ENCODE assay signal across 23 cellular contexts in genomic region chr3:100869787-100870186, GRCh38.
A peak's percentile ranks its signal among the peaks of the same experiment; 100 is the strongest.
DNase-seq lines count a peak whose midpoint lies in the region; ATAC-seq and TF ChIP-seq lines count a peak whose summit lies in the region.
"Had no signal": no experiment of that assay in that cellular context is flagged by ENCODE, and none has a peak within 500 bp of the region (broad histone marks: within the 10 kb centered on the region; RNA-seq: fewer than 3 reads in every experiment).

No MANE protein-coding gene starts in this region.

- no peaks in the 10 kb centered on the region for H3K27me3 ChIP-seq in aorta (ENCODE audit: control insufficient read depth in 1 of 2, insufficient read depth in 2 of 2, low read length in 1 of 2)
- no peaks in the 10 kb centered on the region for H3K27me3 ChIP-seq in testis

- H3K4me3 ChIP-seq in choroid plexus epithelial cell (ENCODE audit: low read depth, low read length) (no peak overlapping the region), aorta (ENCODE audit: low read length in 2 of 2) (no peak overlapping the region), testis (no peak overlapping the region)
- H3K4me3 ChIP-seq: prostate gland had no signal

- no peaks in the 10 kb centered on the region for H3K9me3 ChIP-seq in aorta (ENCODE audit: control insufficient read depth, low read length)
- no peaks in the 10 kb centered on the region for H3K9me3 ChIP-seq in testis
- H3K9me3 ChIP-seq: prostate gland had no signal

- no peaks in the 10 kb centered on the region for H3K36me3 ChIP-seq in aorta (ENCODE audit: control insufficient read depth in 1 of 2, insufficient read depth in 2 of 2, low read length in 1 of 2)
- H3K36me3 ChIP-seq in testis (ENCODE audit: low read depth, missing control alignments) = no peaks in the 10 kb centered on the region
- H3K36me3 ChIP-seq: prostate gland had no signal

- whole genome bisulfite sequencing in aorta, 2 donors = 10 to 12% methylated on average over 2 of the region's 2 CpGs
- WGBS in testis, 2 donors = 47 to 61% methylated on average over 2 of the region's 2 CpGs

- peak; percentile 69 for ATAC-seq in Right ventricle myocardium inferior
- ATAC-seq in left ventricle myocardium superior = peak; percentile 75
- peak; percentile 70 for ATAC-seq in aorta (ENCODE audit: low FRiP score)
- ATAC-seq: activated CD8-positive, alpha-beta T cell treated with anti-CD3 and anti-CD28 coated beads for 36 hours; activated T-cell treated with anti-CD3 and anti-CD28 coated beads, Interleukin-2, amount 50 U/mL, for 72 hours; natural killer cell; stimulated activated naive CD8-positive, alpha-beta T cell treated with anti-CD3 and anti-CD28 coated beads, Interleukin-15, Interleukin-2, amounts not matched to agents 100 U/mL and 50 U/mL, for 24 hours had no signal

- H3K4me1 ChIP-seq in aorta (ENCODE audit: control insufficient read depth in 1 of 2, insufficient read depth in 2 of 2, low read length in 2 of 2) (peaks cover 0 to 3% of the 10 kb centered on the region in 2 donors), testis (no peaks in the 10 kb centered on the region)
- H3K4me1 ChIP-seq: prostate gland had no signal

- TF ChIP-seq CTCF in choroid plexus epithelial cell (conservative IDR thresholded peaks at IDR 0.05; ENCODE audit: low read depth, low read length) (no peak), testis (IDR thresholded peaks at IDR 0.05) (no peak)

- no peak for TF ChIP-seq POLR2A in testis (IDR thresholded peaks at IDR 0.05)

- H3K27ac ChIP-seq in aorta (ENCODE audit: low read depth in 1 of 2, low read length in 2 of 2) (no peak overlapping the region), testis (no peak overlapping the region)
- H3K27ac ChIP-seq: prostate gland, VCaP had no signal

- intact Hi-C loops in Right ventricle myocardium inferior (cut with DNase I) (no loop called here), cardiac septum (cut with DNase I) (no loop called here), left ventricle myocardium superior (cut with micrococcal nuclease) (no loop called here), aorta (cut with DNase I) (loop anchor here in 1 of 2 donors (10.0 kb wide), 1 partner anchor 105 kb away; no protein-coding TSS in a partner anchor), testis (cut with DNase I; ENCODE audit: low total_unique reads) (no loop called here)

- DNase-seq in Right ventricle myocardium inferior (ENCODE audit: missing footprints) (no peak), cardiac septum (ENCODE audit: low spot score) (no peak), choroid plexus epithelial cell (ENCODE audit: low read depth) (peak; percentile 77), left ventricle myocardium superior (no peak), aorta (no peak), testis (no peak), NOMO-1 treated with dmso at 0.1 percent for 144 hours (lab: John Stamatoyannopoulos, UW; ENCODE audit: unreplicated experiment) (no peak), SKM-1 treated with dmso at 0.1 percent for 144 hours (lab: John Stamatoyannopoulos, UW; ENCODE audit: unreplicated experiment) (no peak)
- DNase-seq: activated CD8-positive, alpha-beta T cell treated with anti-CD3 and anti-CD28 coated beads for 36 hours; activated naive CD8-positive, alpha-beta T cell treated with anti-CD3 and anti-CD28 coated beads for 36 hours; activated T-cell treated with anti-CD3 and anti-CD28 coated beads, Interleukin-2, amount 50 U/mL, for 72 hours; EL; endodermal cell; HFFc6; natural killer cell; NCI-H1436 treated with DMSO at 0.1 percent for 48 hours; NCI-H345; NK-92 treated with Interleukin-12 subunit alpha and Interleukin-12 subunit beta, amount 100 ng/mL, for 24 hours; RPMI8226; stimulated activated naive CD8-positive, alpha-beta T cell treated with anti-CD3 and anti-CD28 coated beads, Interleukin-15, Interleukin-2, amounts not matched to agents 100 U/mL and 50 U/mL, for 24 hours; T-helper 1 cell had no signal
